ENCODE assay signal across 1 cellular context in genomic region chr5:74822288-74822687, GRCh38.
TF ChIP-seq lines count a peak whose summit lies in the region.

No MANE protein-coding gene starts in this region.

TF ChIP-seq in WTC11, 78 proteins besides CTCF, POLR2A, EP300 and RAD21 (continued from another document):
- TF ChIP-seq ARID4B (CRISPR knock-in tag; IDR thresholded peaks at IDR 0.05; ENCODE audit: borderline replicate concordance) (no peak), FOXJ3 (CRISPR knock-in tag; IDR thresholded peaks at IDR 0.05; ENCODE audit: borderline replicate concordance) (no peak), ZNF396 (CRISPR knock-in tag; IDR thresholded peaks at IDR 0.05; ENCODE audit: borderline replicate concordance) (no peak)
